Comparison of ENCODE assay signal across 19 cellular contexts in genomic region chr7:126948664-126949063, GRCh38.
DNase-seq lines count a peak whose midpoint lies in the region; ATAC-seq and TF ChIP-seq lines count a peak whose summit lies in the region.
"Had no signal": no experiment of that assay in that cellular context is flagged by ENCODE, and none has a peak within 500 bp of the region (broad histone marks: within the 10 kb centered on the region; RNA-seq: fewer than 3 reads in every experiment).

No MANE protein-coding gene starts in this region.

- peaks cover 3% of the 10 kb centered on the region for H3K9me3 Mint-ChIP-seq in activated T-helper 17 cell treated with anti-CD3 and anti-CD28 coated beads, Interleukin-2, amount 50 U/mL, for 72 hours
- H3K9me3 Mint-ChIP-seq: CD8-positive, alpha-beta T cell; IgD-negative memory B cell had no signal

- peak; percentile 95 for ATAC-seq in GM18861 (IDR thresholded peaks at IDR 0.05; ENCODE audit: unreplicated experiment)
- peak; percentile 86 for ATAC-seq in GM21423 (IDR thresholded peaks at IDR 0.05; ENCODE audit: unreplicated experiment)
- peak; percentile 73 for ATAC-seq in HG02943 (IDR thresholded peaks at IDR 0.05; ENCODE audit: low read depth, unreplicated experiment)
- peak; percentile 43 for ATAC-seq in HG03442 (IDR thresholded peaks at IDR 0.05; ENCODE audit: unreplicated experiment)
- no peak for ATAC-seq in activated T-helper 17 cell treated with anti-CD3 and anti-CD28 coated beads, Interleukin-2, amount 50 U/mL, for 72 hours (replicated peaks)
- ATAC-seq in GM18505 (IDR thresholded peaks at IDR 0.05; ENCODE audit: unreplicated experiment): no peak
- ATAC-seq: activated CD4-positive, alpha-beta T cell treated with anti-CD3 and anti-CD28 coated beads for 36 hours; CD8-positive, alpha-beta T cell; left ventricle myocardium superior; right cardiac atrium had no signal

- H3K27me3 Mint-ChIP-seq in activated T-helper 17 cell treated with anti-CD3 and anti-CD28 coated beads, Interleukin-2, amount 50 U/mL, for 72 hours: peaks cover 5% of the 10 kb centered on the region
- H3K27me3 Mint-ChIP-seq: IgD-negative memory B cell had no signal

- H3K4me3 Mint-ChIP-seq in activated T-helper 17 cell treated with anti-CD3 and anti-CD28 coated beads, Interleukin-2, amount 50 U/mL, for 72 hours: no peak overlapping the region
- H3K4me3 Mint-ChIP-seq: activated CD4-positive, alpha-beta T cell treated with anti-CD3 and anti-CD28 coated beads for 36 hours; CD8-positive, alpha-beta T cell; IgD-negative memory B cell had no signal

- DNase-seq in NCI-H1105 treated with DMSO at 0.1 percent for 48 hours (lab: John Stamatoyannopoulos, UW) (no peak), AML-193 (lab: John Stamatoyannopoulos, UW) (no peak)
- DNase-seq: activated CD4-positive, alpha-beta T cell treated with anti-CD3 and anti-CD28 coated beads for 36 hours; activated naive CD4-positive, alpha-beta T cell; CD8-positive, alpha-beta T cell; DMS79 treated with DMSO at 0.1 percent for 48 hours; foreskin melanocyte; left ventricle myocardium superior; NCI-H2081; NCI-H526; right cardiac atrium; T-helper 9 cell had no signal

- no peaks in the 10 kb centered on the region for H3K4me1 Mint-ChIP-seq in activated T-helper 17 cell treated with anti-CD3 and anti-CD28 coated beads, Interleukin-2, amount 50 U/mL, for 72 hours
- H3K4me1 Mint-ChIP-seq: activated CD4-positive, alpha-beta T cell treated with anti-CD3 and anti-CD28 coated beads for 36 hours; IgD-negative memory B cell had no signal

- no peaks in the 10 kb centered on the region for H3K36me3 Mint-ChIP-seq in activated T-helper 17 cell treated with anti-CD3 and anti-CD28 coated beads, Interleukin-2, amount 50 U/mL, for 72 hours (ENCODE audit: low read depth)
- H3K36me3 Mint-ChIP-seq: CD8-positive, alpha-beta T cell; IgD-negative memory B cell had no signal

- no peak for TF ChIP-seq POLR2A in GM18505 (IDR thresholded peaks at IDR 0.05; ENCODE audit: borderline replicate concordance, extremely low read depth, insufficient read depth, insufficient read length)

- H3K27ac Mint-ChIP-seq in activated T-helper 17 cell treated with anti-CD3 and anti-CD28 coated beads, Interleukin-2, amount 50 U/mL, for 72 hours: no peak overlapping the region
- H3K27ac Mint-ChIP-seq: activated CD4-positive, alpha-beta T cell treated with anti-CD3 and anti-CD28 coated beads for 36 hours; CD8-positive, alpha-beta T cell; IgD-negative memory B cell had no signal

Comparison
In these comparisons a context has a peak if more than half of its experiments do, and no peak if none do; other contexts are left out.
1. ATAC-seq: peak in GM18861 (single experiment), GM21423 (single experiment), HG02943 (single experiment) and HG03442 (single experiment); none in activated T-helper 17 cell treated with anti-CD3 and anti-CD28 coated beads, Interleukin-2, amount 50 U/mL, for 72 hours (single experiment) and GM18505 (single experiment).